ENCODE assay signal across 1 cellular context in genomic region chr1:63366915-63367217, GRCh38.
TF ChIP-seq lines count a peak whose summit lies in the region.

No MANE protein-coding gene starts in this region.

TF ChIP-seq in IMR-90, 13 proteins besides CTCF, POLR2A, EP300 and RAD21:
- TF ChIP-seq NFE2L2 (IDR thresholded peaks at IDR 0.05; ENCODE audit: low read depth, low read length) (no peak), RFX5 (IDR thresholded peaks at IDR 0.05; ENCODE audit: low read depth, low read length) (no peak), MXI1 (IDR thresholded peaks at IDR 0.05; ENCODE audit: borderline replicate concordance, low read depth, low read length) (no peak), MAFK (IDR thresholded peaks at IDR 0.05; ENCODE audit: low read depth, low read length) (no peak), CHD1 (IDR thresholded peaks at IDR 0.05; ENCODE audit: low read depth, low read length) (no peak), RCOR1 (IDR thresholded peaks at IDR 0.05; ENCODE audit: insufficient replicate concordance, low read length) (no peak), SMC3 (IDR thresholded peaks at IDR 0.05; ENCODE audit: low read depth, low read length) (no peak), MAZ (IDR thresholded peaks at IDR 0.05; ENCODE audit: borderline replicate concordance, low read depth, low read length) (no peak), FOS (IDR thresholded peaks at IDR 0.05; ENCODE audit: low read depth, low read length) (no peak), BHLHE40 (IDR thresholded peaks at IDR 0.05; ENCODE audit: low read depth, low read length) (no peak), CEBPB (IDR thresholded peaks at IDR 0.05; ENCODE audit: low read depth, low read length) (no peak)
- TF ChIP-seq, protein P1, sequence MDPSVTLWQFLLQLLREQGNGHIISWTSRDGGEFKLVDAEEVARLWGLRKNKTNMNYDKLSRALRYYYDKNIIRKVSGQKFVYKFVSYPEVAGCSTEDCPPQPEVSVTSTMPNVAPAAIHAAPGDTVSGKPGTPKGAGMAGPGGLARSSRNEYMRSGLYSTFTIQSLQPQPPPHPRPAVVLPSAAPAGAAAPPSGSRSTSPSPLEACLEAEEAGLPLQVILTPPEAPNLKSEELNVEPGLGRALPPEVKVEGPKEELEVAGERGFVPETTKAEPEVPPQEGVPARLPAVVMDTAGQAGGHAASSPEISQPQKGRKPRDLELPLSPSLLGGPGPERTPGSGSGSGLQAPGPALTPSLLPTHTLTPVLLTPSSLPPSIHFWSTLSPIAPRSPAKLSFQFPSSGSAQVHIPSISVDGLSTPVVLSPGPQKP (IDR thresholded peaks at IDR 0.05; ENCODE audit: borderline replicate concordance, low read depth, low read length): no peak
- TF ChIP-seq, protein P2, sequence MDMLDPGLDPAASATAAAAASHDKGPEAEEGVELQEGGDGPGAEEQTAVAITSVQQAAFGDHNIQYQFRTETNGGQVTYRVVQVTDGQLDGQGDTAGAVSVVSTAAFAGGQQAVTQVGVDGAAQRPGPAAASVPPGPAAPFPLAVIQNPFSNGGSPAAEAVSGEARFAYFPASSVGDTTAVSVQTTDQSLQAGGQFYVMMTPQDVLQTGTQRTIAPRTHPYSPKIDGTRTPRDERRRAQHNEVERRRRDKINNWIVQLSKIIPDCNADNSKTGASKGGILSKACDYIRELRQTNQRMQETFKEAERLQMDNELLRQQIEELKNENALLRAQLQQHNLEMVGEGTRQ (IDR thresholded peaks at IDR 0.05; ENCODE audit: low read depth, low read length): no peak
